9 cellular contexts compared by ENCODE assay signal in the genomic region with DNA sequence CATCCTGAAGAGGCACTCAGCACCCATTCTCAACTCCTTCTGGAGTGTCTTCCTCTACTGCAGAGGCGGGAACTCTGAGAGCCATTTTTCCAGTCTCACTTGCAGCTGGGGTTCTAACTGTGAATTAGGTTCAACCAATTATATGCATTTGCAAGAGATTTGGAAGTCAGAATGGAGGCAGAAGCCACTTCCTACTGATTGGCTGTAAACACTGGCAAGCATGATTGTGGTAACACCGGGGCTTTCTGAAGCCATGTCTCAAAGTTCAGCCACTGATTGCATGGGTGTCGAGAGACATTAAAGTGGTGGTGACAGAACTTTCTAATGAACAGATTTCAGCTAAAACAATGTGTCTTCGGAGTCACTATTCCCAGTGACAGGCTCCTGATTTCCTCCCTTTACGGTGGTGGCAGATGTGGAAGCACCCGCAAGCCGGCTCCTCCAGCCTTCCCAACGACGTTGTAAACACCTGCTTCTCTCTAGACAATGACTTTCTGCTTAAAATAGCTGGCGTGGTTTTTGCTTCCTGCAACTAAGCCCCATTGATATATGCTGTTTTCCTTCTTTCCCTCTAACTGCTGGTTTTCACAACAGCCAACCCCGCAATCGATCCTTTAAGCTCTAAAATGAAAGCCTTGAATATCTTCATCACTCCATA.
DNase-seq lines count a peak whose midpoint lies in the region; ATAC-seq and TF ChIP-seq lines count a peak whose summit lies in the region.
"Had no signal": no experiment of that assay in that cellular context is flagged by ENCODE, and none has a peak within 500 bp of the region (broad histone marks: within the 10 kb centered on the region; RNA-seq: fewer than 3 reads in every experiment).

No MANE protein-coding gene starts in this region.

- CTCF ChIA-PET in CD8-positive, alpha-beta T cell (lab: Charles Lee) = interaction anchor here (1.2 kb wide), 1 partner anchor 118 kb away, joined by 3 read pairs; no protein-coding TSS in a partner anchor
- CTCF ChIA-PET in Panc1 (lab: Charles Lee) = no interaction called here

- H3K9me3 ChIP-seq in CD8-positive, alpha-beta T cell (ENCODE audit: low read length) = no peaks in the 10 kb centered on the region
- H3K9me3 ChIP-seq in H9 (ENCODE audit: control insufficient read depth, low read depth, low read length) = no peaks in the 10 kb centered on the region
- H3K9me3 ChIP-seq in Panc1 (ENCODE audit: control insufficient read depth, insufficient read depth, low read depth, low read length) = no peaks in the 10 kb centered on the region
- no peaks in the 10 kb centered on the region for H3K9me3 ChIP-seq in lower lobe of right lung
- peaks cover 0 to 3% of the 10 kb centered on the region in 2 donors for H3K9me3 ChIP-seq in neuronal stem cell (replicated peaks in 1 of 2; ENCODE audit: control insufficient read depth in 2 of 2, insufficient read depth in 1 of 2, low read depth in 1 of 2, low read length in 2 of 2)

- H2BK120ac ChIP-seq in H9 (ENCODE audit: low read depth, low read length, poor library complexity, severe bottlenecking) (no peak overlapping the region), neuronal stem cell (ENCODE audit: low read depth, low read length) (no peak overlapping the region)

- H3K36me3 ChIP-seq in CD8-positive, alpha-beta T cell (ENCODE audit: insufficient read depth, low read length) = no peaks in the 10 kb centered on the region
- no peaks in the 10 kb centered on the region for H3K36me3 ChIP-seq in Panc1 (ENCODE audit: control insufficient read depth, insufficient read depth, low read length)
- peaks cover 9% of the 10 kb centered on the region for H3K36me3 ChIP-seq in lower lobe of right lung
- peaks cover 0 to 17% of the 10 kb centered on the region in 2 donors for H3K36me3 ChIP-seq in neuronal stem cell (replicated peaks in 1 of 2; ENCODE audit: control insufficient read depth in 2 of 2, insufficient read depth in 2 of 2, low read length in 2 of 2)

- no peak overlapping the region for H2BK15ac ChIP-seq in H9 (ENCODE audit: low read depth, low read length)
- H2BK15ac ChIP-seq in neuronal stem cell (ENCODE audit: low read length) = no peak overlapping the region

- no peaks in the 10 kb centered on the region for H3K27me3 Mint-ChIP-seq in CD8-positive, alpha-beta T cell (ENCODE audit: low read depth)
- H3K27me3 Mint-ChIP-seq in H9 (ENCODE audit: low read depth) = no peaks in the 10 kb centered on the region; the same call in 1 of the 2 replicates

- H2BK12ac ChIP-seq in H9 (ENCODE audit: insufficient read length, low read depth, low read length) (no peak overlapping the region), neuronal stem cell (ENCODE audit: low read length) (no peak overlapping the region)

- no peak overlapping the region for H3K4me3 ChIP-seq in CD8-positive, alpha-beta T cell (ENCODE audit: low read depth, low read length)
- no peak overlapping the region for H3K4me3 ChIP-seq in Panc1 (ENCODE audit: low read depth in 2 of 2, low read length in 2 of 2)
- no peak overlapping the region for H3K4me3 ChIP-seq in lower lobe of right lung
- H3K4me3 ChIP-seq in neuronal stem cell (ENCODE audit: low read length in 2 of 2) = no peak overlapping the region
- H3K4me3 ChIP-seq: SK-N-MC had no signal

- H3K27me3 ChIP-seq in CD8-positive, alpha-beta T cell (ENCODE audit: insufficient read depth, low read length) = no peaks in the 10 kb centered on the region
- H3K27me3 ChIP-seq in H9 (ENCODE audit: insufficient read depth, low read length) = no peaks in the 10 kb centered on the region
- H3K27me3 ChIP-seq in Panc1 (ENCODE audit: control insufficient read depth, insufficient read depth, low read length) = no peaks in the 10 kb centered on the region
- H3K27me3 ChIP-seq in lower lobe of right lung (ENCODE audit: low read depth) = no peaks in the 10 kb centered on the region
- no peaks in the 10 kb centered on the region for H3K27me3 ChIP-seq in neuronal stem cell (ENCODE audit: control insufficient read depth in 3 of 3, insufficient read depth in 3 of 3, low read depth in 1 of 3, low read length in 3 of 3)

- no peaks in the 10 kb centered on the region for H3K79me2 ChIP-seq in H9 (ENCODE audit: insufficient read depth, low read length)

- H4K20me1 ChIP-seq in H9 (ENCODE audit: control insufficient read depth, insufficient read depth, insufficient read length) = no peaks in the 10 kb centered on the region

- H3K23me2 ChIP-seq in H9 (ENCODE audit: insufficient read length, low read depth, low read length, poor library complexity, severe bottlenecking) = no peaks in the 10 kb centered on the region

- no peak overlapping the region for H3K18ac ChIP-seq in H9 (ENCODE audit: insufficient read length, low read depth, low read length)
- H3K18ac ChIP-seq in neuronal stem cell (ENCODE audit: low read length) = no peak overlapping the region

- no peak for ATAC-seq in CD8-positive, alpha-beta T cell
- ATAC-seq in Panc1 (no peak), lower lobe of right lung (peak in 1 of 2 donors; percentile 15)

- no peak for TF ChIP-seq CTCF in CD8-positive, alpha-beta T cell (IDR thresholded peaks at IDR 0.05)
- no peak for TF ChIP-seq CTCF in H9 (conservative IDR thresholded peaks at IDR 0.05)
- no peak for TF ChIP-seq CTCF in Panc1 (IDR thresholded peaks at IDR 0.05)
- no peak for TF ChIP-seq CTCF in lower lobe of right lung (IDR thresholded peaks at IDR 0.05)

- in situ Hi-C loops in Panc1 (cut with HindIII; ENCODE audit: low pct_unique_long_range_greater_than_20kb, low sequenced_read_pairs) = no loop called here

- H3K4ac ChIP-seq in H9 (ENCODE audit: low read depth, low read length) = no peak overlapping the region
- no peak overlapping the region for H3K4ac ChIP-seq in neuronal stem cell (ENCODE audit: low read length)

- TF ChIP-seq POLR2A in erythroblast (IDR thresholded peaks at IDR 0.05; ENCODE audit: low read length) = no peak

- intact Hi-C loops in CD8-positive, alpha-beta T cell (cut with DNase I, micrococcal nuclease) = loop anchor here (10.0 kb wide), 1 partner anchor 118 kb away; no protein-coding TSS in a partner anchor
- intact Hi-C loops in Panc1 (cut with micrococcal nuclease; ENCODE audit: unreplicated experiment) (loop anchor here (10.0 kb wide), 1 partner anchor 118 kb away; no protein-coding TSS in a partner anchor), lower lobe of right lung (cut with DNase I) (no loop called here)

- POLR2A ChIA-PET in CD8-positive, alpha-beta T cell (lab: Charles Lee) = interaction anchor here (0.6 to 1.1 kb wide), 3 partner anchors 23 to 118 kb away, joined by 3 read pairs; no protein-coding TSS in a partner anchor
- POLR2A ChIA-PET in Panc1 (lab: Charles Lee) = interaction anchor here (0.5 kb wide), 1 partner anchor 92 kb away, joined by 8 read pairs; a partner anchor contains a TSS

- H2BK5ac ChIP-seq in H9 (ENCODE audit: insufficient read length, low read length) (no peak overlapping the region), neuronal stem cell (ENCODE audit: low read length) (no peak overlapping the region)

- H3K4me1 Mint-ChIP-seq in CD8-positive, alpha-beta T cell (ENCODE audit: low read depth) = peaks cover 58% of the 10 kb centered on the region
- H3K4me1 Mint-ChIP-seq in H9 = peaks cover 54 to 58% of the 10 kb centered on the region in 2 experiments

- H4K91ac ChIP-seq in H9 (ENCODE audit: insufficient read length, low read depth, low read length) (no peak overlapping the region), neuronal stem cell (ENCODE audit: low read depth, low read length, poor library complexity) (no peak overlapping the region)

- no peak overlapping the region for H3K14ac ChIP-seq in H9 (ENCODE audit: insufficient read depth, low read length)
- H3K14ac ChIP-seq in neuronal stem cell (ENCODE audit: low read length) = no peak overlapping the region

- H3K4me2 ChIP-seq in H9 (ENCODE audit: insufficient read depth, insufficient read length, low read length) (no peak overlapping the region), neuronal stem cell (ENCODE audit: insufficient read depth, low read length, poor library complexity, severe bottlenecking) (no peak overlapping the region)

- H3K23ac ChIP-seq in H9 (ENCODE audit: insufficient read length, low read depth, low read length) (no peak overlapping the region), neuronal stem cell (ENCODE audit: low read depth, low read length, poor library complexity) (no peak overlapping the region)

- H3K9ac ChIP-seq in H9 (ENCODE audit: extremely low read depth, insufficient read length, low read length) = no peak overlapping the region
- no peak overlapping the region for H3K9ac ChIP-seq in neuronal stem cell (ENCODE audit: low read depth, low read length, poor library complexity)

- H3K4me1 ChIP-seq in CD8-positive, alpha-beta T cell (ENCODE audit: insufficient read depth, low read length) = peaks cover 47% of the 10 kb centered on the region
- H3K4me1 ChIP-seq in H9 (ENCODE audit: insufficient read depth, low read length) (peaks cover 29% of the 10 kb centered on the region), Panc1 (ENCODE audit: control insufficient read depth, insufficient read depth, low read length) (peaks cover 39% of the 10 kb centered on the region), lower lobe of right lung (peaks cover 48% of the 10 kb centered on the region), neuronal stem cell (ENCODE audit: control insufficient read depth in 2 of 2, insufficient read depth in 1 of 2, low read depth in 1 of 2, low read length in 2 of 2) (peaks cover 20 to 30% of the 10 kb centered on the region in 2 donors)

- H2AK5ac ChIP-seq in H9 (ENCODE audit: insufficient read length, low read length) = no peak overlapping the region
- no peak overlapping the region for H2AK5ac ChIP-seq in neuronal stem cell (ENCODE audit: low read depth, low read length)

- no peak overlapping the region for H2BK20ac ChIP-seq in H9 (ENCODE audit: low read depth, low read length, poor library complexity, severe bottlenecking)

- no peak overlapping the region for H2AFZ ChIP-seq in H9 (ENCODE audit: low read length)
- H2AFZ ChIP-seq in neuronal stem cell (ENCODE audit: low read length) = no peak overlapping the region

- DNase-seq in CD8-positive, alpha-beta T cell = no peak
- DNase-seq in H9 (no peak), Panc1 (ENCODE audit: low read depth, low spot score) (no peak), lower lobe of right lung (no peak), neuronal stem cell (ENCODE audit: low spot score) (no peak), erythroblast (lab: John Stamatoyannopoulos, UW) (no peak), activated gamma-delta T cell treated with Interleukin-2 at 50 U/mL for 16 hours (no peak), HK-2 (ENCODE audit: unreplicated experiment) (no peak)

- no peak overlapping the region for H3K27ac ChIP-seq in CD8-positive, alpha-beta T cell (ENCODE audit: low read depth, low read length)
- H3K27ac ChIP-seq in H9 (ENCODE audit: insufficient read length, low read depth, low read length) = no peak overlapping the region
- peak overlapping the region; percentile 79 for H3K27ac ChIP-seq in Panc1 (ENCODE audit: low read length)
- H3K27ac ChIP-seq in lower lobe of right lung = peak overlapping the region; percentile 69
- H3K27ac ChIP-seq in neuronal stem cell (replicated peaks; ENCODE audit: low read length) = no peak overlapping the region
- H3K27ac ChIP-seq: SK-N-MC had no signal

- H3K56ac ChIP-seq in H9 (ENCODE audit: insufficient read length, low read depth, low read length) = no peak overlapping the region

- no peak overlapping the region for H3T11ph ChIP-seq in H9 (ENCODE audit: low read length)

- H3K36me3 Mint-ChIP-seq in CD8-positive, alpha-beta T cell = peaks cover 21% of the 10 kb centered on the region
- peaks cover 0 to 14% (median 2%) of the 10 kb centered on the region in 3 experiments; a peak in 3 of 7 replicates for H3K36me3 Mint-ChIP-seq in H9 (ENCODE audit: insufficient read depth in 1 of 3, low read depth in 3 of 3)

- H3K4me3 Mint-ChIP-seq in CD8-positive, alpha-beta T cell = peak overlapping the region; percentile 38
- H3K4me3 Mint-ChIP-seq in H9 = no peak overlapping the region

- no TSS peak for BruUV-seq in Panc1 (replicated peaks; lab: Mats Ljungman, UMichigan)

- no CpG with 5 or more reads among the region's 12 CpGs for WGBS in H9 (ENCODE audit: extremely low coverage, insufficient read length, low lambda C conversion rate)
- no CpG with 5 or more reads among the region's 12 CpGs for WGBS in neuronal stem cell (ENCODE audit: extremely low coverage in 2 of 2, insufficient read length in 2 of 2, insufficient replicate concordance in 1 of 2), 2 donors

- no peak overlapping the region for H4K8ac ChIP-seq in H9 (replicated peaks; ENCODE audit: insufficient read length, low read depth, low read length)
- no peak overlapping the region for H4K8ac ChIP-seq in neuronal stem cell (ENCODE audit: low read depth, low read length)

- peak overlapping the region; percentile 67 for H3K27ac Mint-ChIP-seq in CD8-positive, alpha-beta T cell
- peak overlapping the region in 2 of 3 experiments; percentile 7 to 12; a peak in 2 of 7 replicates for H3K27ac Mint-ChIP-seq in H9

- H3K79me1 ChIP-seq in H9 (ENCODE audit: insufficient read depth, low read depth, low read length, poor library complexity, severe bottlenecking) (no peaks in the 10 kb centered on the region), neuronal stem cell (ENCODE audit: low read depth, low read length) (no peaks in the 10 kb centered on the region)

- H4K5ac ChIP-seq in H9 (ENCODE audit: insufficient read length, low read depth, low read length) = no peak overlapping the region

- no peaks in the 10 kb centered on the region for H3K9me3 Mint-ChIP-seq in CD8-positive, alpha-beta T cell
- peaks cover 0 to 5% of the 10 kb centered on the region in 2 experiments; a peak in 3 of 5 replicates for H3K9me3 Mint-ChIP-seq in H9

Comparison
In these comparisons a context has a peak if more than half of its experiments do, and no peak if none do; other contexts are left out.
1. H3K27ac ChIP-seq: peak in Panc1 (single experiment) and lower lobe of right lung (single experiment); none in CD8-positive, alpha-beta T cell (single experiment), H9 (single experiment) and neuronal stem cell (single experiment).